16 cellular contexts compared by ENCODE assay signal in genomic region chr17:67171560-67171959, GRCh38.
DNase-seq lines count a peak whose midpoint lies in the region; ATAC-seq, FAIRE-seq and TF ChIP-seq lines count a peak whose summit lies in the region.
"Had no signal": no experiment of that assay in that cellular context is flagged by ENCODE, and none has a peak within 500 bp of the region (broad histone marks: within the 10 kb centered on the region; RNA-seq: fewer than 3 reads in every experiment).

No MANE protein-coding gene starts in this region.

- DNase-seq in GM10248 (ENCODE audit: extremely low spot score) (peak; percentile 60), GM19239 (ENCODE audit: insufficient read length, low spot score) (peak; percentile 33), dedifferentiated amniotic fluid mesenchymal stem cell (ENCODE audit: extremely low spot score) (no peak), BE2C (no peak), nephron progenitor cell (no peak), A172 (ENCODE audit: low spot score) (no peak)
- DNase-seq: activated T-cell treated with anti-CD3 and anti-CD28 coated beads, Interleukin-2, amount 50 U/mL, for 24 hours; AML-193; cerebellar nuclear complex; gastrocnemius medialis; Kasumi-1; NCI-H774; sigmoid colon; T-helper 17 cell had no signal

- H3K9me3 ChIP-seq in BE2C, result no peaks in the 10 kb centered on the region
- H3K9me3 ChIP-seq: gastrocnemius medialis, sigmoid colon had no signal

- no peak overlapping the region for H3K27ac Mint-ChIP-seq in nephron progenitor cell
- H3K27ac Mint-ChIP-seq: activated T-cell treated with anti-CD3 and anti-CD28 coated beads, Interleukin-2, amount 50 U/mL, for 24 hours; T-helper 17 cell had no signal

- TF ChIP-seq CTCF in GM10248 (IDR thresholded peaks at IDR 0.05; ENCODE audit: control extremely low read depth, extremely low read depth, low read depth, missing control alignments) (no peak), BE2C (IDR thresholded peaks at IDR 0.05; ENCODE audit: low read depth, low read length) (no peak), nephron progenitor cell (IDR thresholded peaks at IDR 0.05) (no peak)

- peaks cover 4% of the 10 kb centered on the region; the same call in 1 of the 2 replicates for H3K4me1 ChIP-seq in BE2C
- H3K4me1 ChIP-seq: gastrocnemius medialis, sigmoid colon had no signal

- no peak overlapping the region for H3K4me3 ChIP-seq in BE2C (ENCODE audit: low read depth, low read length)
- H3K4me3 ChIP-seq: gastrocnemius medialis, sigmoid colon had no signal

- H3K27me3 ChIP-seq in BE2C, result no peaks in the 10 kb centered on the region
- H3K27me3 ChIP-seq: gastrocnemius medialis, sigmoid colon had no signal

- H3K36me3 ChIP-seq in BE2C, result peaks cover 24% of the 10 kb centered on the region

- peaks cover 63% of the 10 kb centered on the region for H3K36me3 Mint-ChIP-seq in nephron progenitor cell (ENCODE audit: low read depth)

- peak; percentile 74 for FAIRE-seq in GM19239 (lab: Jason Lieb, UNC)

- POLR2A ChIA-PET in GM10248 (lab: Yijun Ruan, JAX), result interaction anchor here (0.7 kb wide), 1 partner anchor 466 kb away, joined by 3 read pairs; no protein-coding TSS in a partner anchor

- no peak overlapping the region for H3K4me3 Mint-ChIP-seq in nephron progenitor cell
- H3K4me3 Mint-ChIP-seq: activated T-cell treated with anti-CD3 and anti-CD28 coated beads, Interleukin-2, amount 50 U/mL, for 24 hours; T-helper 17 cell had no signal

- ATAC-seq in HG02678 (IDR thresholded peaks at IDR 0.05; ENCODE audit: unreplicated experiment), result peak; percentile 96
- ATAC-seq in HG03469 (IDR thresholded peaks at IDR 0.05; ENCODE audit: unreplicated experiment), result peak; percentile 83
- ATAC-seq: gastrocnemius medialis, T-helper 17 cell had no signal

- no peaks in the 10 kb centered on the region for H3K9me3 Mint-ChIP-seq in nephron progenitor cell
- H3K9me3 Mint-ChIP-seq: activated T-cell treated with anti-CD3 and anti-CD28 coated beads, Interleukin-2, amount 50 U/mL, for 24 hours had no signal

- CTCF ChIA-PET in GM10248 (lab: Yijun Ruan, JAX), result interaction anchor here (1.4 kb wide), 1 partner anchor 53 kb away, joined by 4 read pairs; no protein-coding TSS in a partner anchor

- peaks cover 3% of the 10 kb centered on the region for H3K27me3 Mint-ChIP-seq in nephron progenitor cell (ENCODE audit: low read depth, poor library complexity)
- H3K27me3 Mint-ChIP-seq: activated T-cell treated with anti-CD3 and anti-CD28 coated beads, Interleukin-2, amount 50 U/mL, for 24 hours; T-helper 17 cell had no signal

- H3K4me1 Mint-ChIP-seq in nephron progenitor cell, result no peaks in the 10 kb centered on the region

Comparison
In these comparisons a context has a peak if more than half of its experiments do, and no peak if none do; other contexts are left out.
1. DNase-seq: peak in GM10248 (single experiment) and GM19239 (single experiment); none in dedifferentiated amniotic fluid mesenchymal stem cell (single experiment), BE2C (single experiment), nephron progenitor cell (single experiment) and A172 (single experiment).